Comparison of ENCODE assay signal across 8 cellular contexts in the genomic region with DNA sequence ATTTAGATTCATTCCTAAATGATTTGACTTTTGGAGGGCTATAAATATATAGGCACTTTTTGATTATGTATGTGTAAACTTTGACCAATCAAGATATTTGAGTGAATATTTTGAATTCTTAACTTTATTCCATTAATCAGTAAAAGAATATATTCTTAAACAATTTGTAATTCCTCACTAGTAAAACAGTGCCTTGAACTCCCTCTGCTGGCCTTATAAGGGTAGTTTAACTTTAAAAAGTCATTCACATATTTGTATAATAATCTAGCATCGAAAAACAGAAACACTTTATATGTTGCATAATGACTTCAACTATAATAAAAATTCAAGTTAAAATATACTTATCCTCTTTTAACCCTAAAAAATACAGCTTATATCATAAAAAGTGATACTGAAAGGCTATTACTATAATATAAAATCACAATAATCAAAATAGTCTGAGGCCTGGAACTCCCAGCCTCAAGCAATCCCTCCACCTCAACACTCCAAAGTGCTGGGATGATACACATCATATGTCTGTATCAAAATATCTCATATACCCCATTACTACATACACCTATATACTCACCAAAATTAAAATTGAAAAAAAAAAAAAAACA. TPM values are rescaled to one million over a fixed set of nuclear protein-coding genes. Genes with fewer than 3 reads are reported as not detected.
DNase-seq lines count a peak whose midpoint lies in the region; ATAC-seq, FAIRE-seq and TF ChIP-seq lines count a peak whose summit lies in the region.

No MANE protein-coding gene starts in this region.

- no peak overlapping the region for H3K4me2 ChIP-seq in HepG2 (ENCODE audit: low read depth, low read length)

- H3K36me3 ChIP-seq in BJ (ENCODE audit: control insufficient read depth, insufficient read depth, low read length): no peaks in the 10 kb centered on the region
- H3K36me3 ChIP-seq in ascending aorta: no peaks in the 10 kb centered on the region
- H3K36me3 ChIP-seq in HepG2 (replicated peaks in 1 of 2; ENCODE audit: control insufficient read depth in 1 of 2, insufficient read depth in 2 of 2, low read length in 2 of 2): no peaks in the 10 kb centered on the region
- H3K36me3 ChIP-seq in MG63: no peaks in the 10 kb centered on the region
- no peaks in the 10 kb centered on the region for H3K36me3 ChIP-seq in uterus

- no peak for FAIRE-seq in HepG2 (lab: Jason Lieb, UNC)

- 0% methylated on average over 1 of the region's 1 CpG for whole genome bisulfite sequencing in HepG2 (ENCODE audit: low lambda C conversion rate)

- no TSS peak for BruUV-seq in HepG2 (replicated peaks; lab: Mats Ljungman, UMichigan)

- H3K79me2 ChIP-seq in HepG2 (ENCODE audit: insufficient read depth, low read length): no peaks in the 10 kb centered on the region

- H3K27ac ChIP-seq in ascending aorta (no peak overlapping the region), HepG2 (ENCODE audit: extremely low read length, insufficient read depth, low read length) (no peak overlapping the region), uterus (no peak overlapping the region)

- POLR2A ChIA-PET in BJ (lab: Charles Lee): no interaction called here
- POLR2A ChIA-PET in HepG2 (lab: Yijun Ruan, JAX): no interaction called here

- H3K27me3 ChIP-seq in BJ (ENCODE audit: control insufficient read depth, insufficient read depth, low read length) (no peaks in the 10 kb centered on the region), ascending aorta (no peaks in the 10 kb centered on the region), HepG2 (ENCODE audit: control insufficient read depth in 1 of 2, insufficient read depth in 2 of 2, low read length in 2 of 2) (no peaks in the 10 kb centered on the region), MG63 (no peaks in the 10 kb centered on the region), uterus (no peaks in the 10 kb centered on the region)

- intact Hi-C loops in ascending aorta (cut with DNase I): loop anchor here (5.0 kb wide), 1 partner anchor 680 kb away; no protein-coding TSS in a partner anchor
- intact Hi-C loops in HepG2 (cut with micrococcal nuclease; ENCODE audit: unreplicated experiment): loop anchor here (1.0 kb wide), 1 partner anchor 683 kb away; no protein-coding TSS in a partner anchor
- intact Hi-C loops in uterus (cut with DNase I; ENCODE audit: low total_unique reads): no loop called here

- H3K4me1 ChIP-seq in ascending aorta (peaks cover 0 to 2% of the 10 kb centered on the region in 2 donors), HepG2 (ENCODE audit: insufficient read depth, low read length) (no peaks in the 10 kb centered on the region), uterus (no peaks in the 10 kb centered on the region)

- peak; percentile 45 for TF ChIP-seq CTCF in BJ (IDR thresholded peaks at IDR 0.05; ENCODE audit: insufficient read depth, low read depth, low read length)
- TF ChIP-seq CTCF in ascending aorta (IDR thresholded peaks at IDR 0.05): peak in 2 of 3 experiments; percentile 36 to 44
- TF ChIP-seq CTCF in HepG2 (CRISPR knock-in tag; IDR thresholded peaks at IDR 0.05): peak; percentile 37; the same call in 1 of the 2 replicates
- peak in 2 of 4 experiments; percentile 14 to 19 for TF ChIP-seq CTCF in uterus (IDR thresholded peaks at IDR 0.05)

- CTCF ChIA-PET in BJ (lab: Yijun Ruan, JAX) (no interaction called here), HepG2 (lab: Yijun Ruan, JAX; ENCODE audit: low intra/inter-chr PET ratio, low total read pairs) (interaction anchor here (1.5 kb wide), 1 partner anchor 682 kb away, joined by 9 read pairs; no protein-coding TSS in a partner anchor)

- DNase-seq in BJ (ENCODE audit: low read depth) (no peak), NCI-H1417 treated with DMSO at 0.1 percent for 48 hours (lab: John Stamatoyannopoulos, UW) (peak; percentile 85), ascending aorta (ENCODE audit: low spot score in 2 of 2) (no peak), HepG2 (ENCODE audit: low spot score) (peak; percentile 13), MG63 (no peak), uterus (no peak)

- no peak for TF ChIP-seq RAD21 in HepG2 (CRISPR knock-in tag; IDR thresholded peaks at IDR 0.05)

- H2AFZ ChIP-seq in HepG2 (ENCODE audit: low read length): no peak overlapping the region

- TF ChIP-seq POLR2A in HepG2 (IDR thresholded peaks at IDR 0.05; ENCODE audit: insufficient read depth in 1 of 2, low read depth in 2 of 2, low read length in 2 of 2): no peak
- TF ChIP-seq POLR2A in uterus (IDR thresholded peaks at IDR 0.05): no peak

- no peak for TF ChIP-seq EP300 in HepG2 (IDR thresholded peaks at IDR 0.05; ENCODE audit: low read depth in 2 of 2, low read length in 2 of 2)
- TF ChIP-seq EP300 in HepG2 (CRISPR knock-in tag; IDR thresholded peaks at IDR 0.05; ENCODE audit: borderline replicate concordance): no peak

- no peak overlapping the region for H3K9ac ChIP-seq in HepG2 (ENCODE audit: insufficient read depth, low read depth, low read length)

- ATAC-seq in GM19351 (IDR thresholded peaks at IDR 0.05; ENCODE audit: unreplicated experiment) (peak; percentile 76), HepG2 (no peak), GM18873 (IDR thresholded peaks at IDR 0.05; ENCODE audit: low FRiP score, unreplicated experiment) (no peak)

- no peak overlapping the region for H3K4me3 ChIP-seq in BJ (ENCODE audit: low read depth, low read length)
- no peak overlapping the region for H3K4me3 ChIP-seq in ascending aorta
- H3K4me3 ChIP-seq in HepG2 (replicated peaks in 1 of 3; ENCODE audit: insufficient read depth in 1 of 3, low read depth in 2 of 3, low read length in 3 of 3): no peak overlapping the region
- no peak overlapping the region for H3K4me3 ChIP-seq in MG63
- no peak overlapping the region for H3K4me3 ChIP-seq in uterus

- no peaks in the 10 kb centered on the region for H4K20me1 ChIP-seq in HepG2 (ENCODE audit: insufficient read depth, low read length)

- in situ Hi-C loops in HepG2 (cut with HindIII; ENCODE audit: extremely low pct_ligation_motif_present, low pct_unique_long_range_greater_than_20kb): loop anchor here (10.0 kb wide), 1 partner anchor 682 kb away; no protein-coding TSS in a partner anchor

- H3K9me3 ChIP-seq in ascending aorta (no peaks in the 10 kb centered on the region), HepG2 (ENCODE audit: low read length) (no peaks in the 10 kb centered on the region), MG63 (no peaks in the 10 kb centered on the region), uterus (no peaks in the 10 kb centered on the region)

RNA-seq across cellular contexts. Expression of gene CCDC59, which starts 31.2 kb away (rescaled TPM):
- polyA plus RNA-seq in BJ (2011; rRNA removed) (6.6 and 17.4 TPM in 2 replicates), HepG2 (2011; rRNA removed) (10.8 and 16.1 TPM in 2 replicates)
- polyA minus RNA-seq in BJ (2011; rRNA and poly(A)+ RNA removed): 8.1 and 8.2 TPM in 2 replicates
- total RNA-seq in ascending aorta (14.4 TPM), HepG2 (2016; rRNA removed; fragmentation: Illumina TruSeq; extraction: Trizol) (81.3 and 93.4 TPM in 2 replicates), uterus (10 to 100 TPM; 30.9 to 54.7 (median 42.3) TPM)
- 37.4 and 37.5 TPM in 2 replicates for total RNA-seq in HepG2 (2016; cell fraction: cytosol; rRNA removed; fragmentation: Illumina TruSeq; extraction: Trizol; ENCODE audit: low read depth)
- 78.2 and 98.1 TPM in 2 replicates for total RNA-seq in HepG2 (2016; cell fraction: insoluble cytoplasmic fraction; rRNA removed; fragmentation: Illumina TruSeq; extraction: Trizol)
- total RNA-seq in HepG2 (2016; cell fraction: membrane; rRNA removed; fragmentation: Illumina TruSeq; extraction: Trizol): 39.8 and 46.7 TPM in 2 replicates
- total RNA-seq in HepG2 (2016; cell fraction: nucleus; rRNA removed; fragmentation: Illumina TruSeq; extraction: Trizol): 70.4 and 76.6 TPM in 2 replicates
- 11.2 and 13.4 TPM in 2 replicates for polyA plus RNA-seq in HepG2 (2011; cell fraction: cytosol; rRNA removed)
- 6.8 and 11.4 TPM in 2 replicates for polyA plus RNA-seq in HepG2 (2011; cell fraction: nucleus; rRNA removed)
- polyA plus RNA-seq in HepG2 (2012): 32.1 and 40.0 TPM in 2 replicates
- 26.7 and 26.9 TPM in 2 replicates for polyA plus RNA-seq in HepG2 (2016; cell fraction: cytosol; fragmentation: Illumina TruSeq; extraction: Trizol; ENCODE audit: low read depth)
- 96.1 and 98.2 TPM in 2 replicates for polyA plus RNA-seq in HepG2 (2016; cell fraction: insoluble cytoplasmic fraction; fragmentation: Illumina TruSeq; extraction: Trizol; ENCODE audit: low read depth)
- 26.7 and 28.3 TPM in 2 replicates for polyA plus RNA-seq in HepG2 (2016; cell fraction: membrane; fragmentation: Illumina TruSeq; extraction: Trizol; ENCODE audit: low read depth)
- polyA plus RNA-seq in HepG2 (2016; cell fraction: nucleus; fragmentation: Illumina TruSeq; extraction: Trizol; ENCODE audit: insufficient read depth, low read depth): 63.8 and 68.1 TPM in 2 replicates
- 2.4 and 2.5 TPM in 2 replicates for polyA minus RNA-seq in HepG2 (2011; rRNA and poly(A)+ RNA removed; ENCODE audit: low replicate concordance)
- 12.2 and 16.4 TPM in 2 replicates for polyA minus RNA-seq in HepG2 (2011; cell fraction: cytosol; rRNA and poly(A)+ RNA removed)
- polyA minus RNA-seq in HepG2 (2011; cell fraction: nucleus; rRNA and poly(A)+ RNA removed): 61.3 and 75.0 TPM in 2 replicates
- total RNA-seq in MG63 (2014; rRNA removed; shearing (Covaris generic); ENCODE audit: low replicate concordance): 54.6 and 142 TPM in 2 replicates

RNA-seq across cellular contexts. Expression of gene METTL25, which starts 31.3 kb away (rescaled TPM):
- 2.3 and 3.2 TPM in 2 replicates for polyA plus RNA-seq in BJ (2011; rRNA removed)
- 6.5 and 7.4 TPM in 2 replicates for polyA minus RNA-seq in BJ (2011; rRNA and poly(A)+ RNA removed)
- 2.2 TPM for total RNA-seq in ascending aorta
- total RNA-seq in HepG2 (2016; rRNA removed; fragmentation: Illumina TruSeq; extraction: Trizol): 7.8 and 8.6 TPM in 2 replicates
- total RNA-seq in HepG2 (2016; cell fraction: cytosol; rRNA removed; fragmentation: Illumina TruSeq; extraction: Trizol; ENCODE audit: low read depth): 38.3 and 44.9 TPM in 2 replicates
- total RNA-seq in HepG2 (2016; cell fraction: insoluble cytoplasmic fraction; rRNA removed; fragmentation: Illumina TruSeq; extraction: Trizol): 8.1 and 11.0 TPM in 2 replicates
- 23.1 and 30.9 TPM in 2 replicates for total RNA-seq in HepG2 (2016; cell fraction: membrane; rRNA removed; fragmentation: Illumina TruSeq; extraction: Trizol)
- 13.3 and 13.7 TPM in 2 replicates for total RNA-seq in HepG2 (2016; cell fraction: nucleus; rRNA removed; fragmentation: Illumina TruSeq; extraction: Trizol)
- polyA plus RNA-seq in HepG2 (2011; rRNA removed): 2.2 and 2.9 TPM in 2 replicates
- polyA plus RNA-seq in HepG2 (2011; cell fraction: cytosol; rRNA removed): 0.96 and 1.5 TPM in 2 replicates
- polyA plus RNA-seq in HepG2 (2011; cell fraction: nucleus; rRNA removed): 4.8 and 6.7 TPM in 2 replicates
- polyA plus RNA-seq in HepG2 (2012): 2.5 and 3.1 TPM in 2 replicates
- 0.50 and 0.63 TPM in 2 replicates for polyA plus RNA-seq in HepG2 (2016; cell fraction: cytosol; fragmentation: Illumina TruSeq; extraction: Trizol; ENCODE audit: low read depth)
- polyA plus RNA-seq in HepG2 (2016; cell fraction: insoluble cytoplasmic fraction; fragmentation: Illumina TruSeq; extraction: Trizol; ENCODE audit: low read depth): 5.7 and 5.8 TPM in 2 replicates
- 1.9 TPM in 2 replicates for polyA plus RNA-seq in HepG2 (2016; cell fraction: membrane; fragmentation: Illumina TruSeq; extraction: Trizol; ENCODE audit: low read depth)
- 6.4 and 6.9 TPM in 2 replicates for polyA plus RNA-seq in HepG2 (2016; cell fraction: nucleus; fragmentation: Illumina TruSeq; extraction: Trizol; ENCODE audit: insufficient read depth, low read depth)
- polyA minus RNA-seq in HepG2 (2011; rRNA and poly(A)+ RNA removed; ENCODE audit: low replicate concordance): 5.5 and 9.2 TPM in 2 replicates
- 3.9 and 8.4 TPM in 2 replicates for polyA minus RNA-seq in HepG2 (2011; cell fraction: cytosol; rRNA and poly(A)+ RNA removed)
- polyA minus RNA-seq in HepG2 (2011; cell fraction: nucleus; rRNA and poly(A)+ RNA removed): 23.4 and 26.4 TPM in 2 replicates
- 3.1 and 4.0 TPM in 2 replicates for total RNA-seq in MG63 (2014; rRNA removed; shearing (Covaris generic); ENCODE audit: low replicate concordance)
- 10 to 100 TPM; 22.6 to 48.7 (median 32.8) TPM for total RNA-seq in uterus

Comparison
In these comparisons a context has a peak if more than half of its experiments do, and no peak if none do; other contexts are left out.
1. DNase-seq: peak in NCI-H1417 treated with DMSO at 0.1 percent for 48 hours (single experiment) and HepG2 (single experiment); none in BJ (single experiment), ascending aorta (0 of 2), MG63 (single experiment) and uterus (0 of 2).